ENCODE assay signal across 13 cellular contexts in genomic region chr1:243726792-243727502, GRCh38.
DNase-seq lines count a peak whose midpoint lies in the region; ATAC-seq and TF ChIP-seq lines count a peak whose summit lies in the region.
"Had no signal": no experiment of that assay in that cellular context is flagged by ENCODE, and none has a peak within 500 bp of the region (broad histone marks: within the 10 kb centered on the region; RNA-seq: fewer than 3 reads in every experiment).

No MANE protein-coding gene starts in this region.

- POLR2A ChIA-PET in HEK293T (lab: Yijun Ruan, JAX), result no interaction called here

- peak overlapping the region; percentile 86 for H3K27ac Mint-ChIP-seq in mesothelial cell of epicardium
- H3K27ac Mint-ChIP-seq: progenitor cell of endocrine pancreas had no signal

- H3K36me3 Mint-ChIP-seq in mesothelial cell of epicardium, result peaks cover 5% of the 10 kb centered on the region

- H3K4me1 Mint-ChIP-seq in mesothelial cell of epicardium, result peaks cover 35% of the 10 kb centered on the region

- ATAC-seq in GM19025 (IDR thresholded peaks at IDR 0.05; ENCODE audit: low read depth, unreplicated experiment) (peak; percentile 20), HG03378 (IDR thresholded peaks at IDR 0.05; ENCODE audit: unreplicated experiment) (peak; percentile 11)

- CTCF ChIA-PET in HEK293T (lab: Yijun Ruan, JAX), result interaction anchor here (0.6 kb wide), 1 partner anchor 546 kb away, joined by 3 read pairs; no protein-coding TSS in a partner anchor

- H3K27me3 Mint-ChIP-seq in mesothelial cell of epicardium (ENCODE audit: low read depth), result no peaks in the 10 kb centered on the region
- H3K27me3 Mint-ChIP-seq: progenitor cell of endocrine pancreas had no signal

- H3K9me3 Mint-ChIP-seq in mesothelial cell of epicardium, result no peaks in the 10 kb centered on the region

- H3K4me3 Mint-ChIP-seq in mesothelial cell of epicardium, result no peak overlapping the region

- no peak for DNase-seq in HEK293T (ENCODE audit: extremely low spot score)
- DNase-seq in mesothelial cell of epicardium (ENCODE audit: low spot score in 2 of 2, unreplicated experiment in 2 of 2), result no peak
- DNase-seq in NCI-H1436 (lab: John Stamatoyannopoulos, UW), result no peak
- DNase-seq in SHP77 (lab: John Stamatoyannopoulos, UW), result no peak
- no peak for DNase-seq in dedifferentiated amniotic fluid mesenchymal stem cell (ENCODE audit: extremely low spot score)
- DNase-seq in HuH-7 (ENCODE audit: low spot score), result no peak
- DNase-seq: activated CD4-positive, CD25-positive, alpha-beta regulatory T cell treated with anti-CD3 and anti-CD28 coated beads, Interleukin-2, amount 50 U/mL, for 72 hours; activated effector memory CD4-positive, alpha-beta T cell treated with Interleukin-2 at 50 U/mL for 16 hours; NCI-H774; stimulated activated CD4-positive, alpha-beta T cell treated with anti-CD3 and anti-CD28 coated beads, Interleukin-2, amount 100 ng/mL, for 48 hours had no signal

- TF ChIP-seq CTCF in mesothelial cell of epicardium (IDR thresholded peaks at IDR 0.05; ENCODE audit: unreplicated experiment), result no peak

TF ChIP-seq in HEK293T, 16 proteins besides CTCF, POLR2A, EP300 and RAD21:
- no peak for TF ChIP-seq TARDBP (IDR thresholded peaks at IDR 0.05)
- TF ChIP-seq, protein P1, sequence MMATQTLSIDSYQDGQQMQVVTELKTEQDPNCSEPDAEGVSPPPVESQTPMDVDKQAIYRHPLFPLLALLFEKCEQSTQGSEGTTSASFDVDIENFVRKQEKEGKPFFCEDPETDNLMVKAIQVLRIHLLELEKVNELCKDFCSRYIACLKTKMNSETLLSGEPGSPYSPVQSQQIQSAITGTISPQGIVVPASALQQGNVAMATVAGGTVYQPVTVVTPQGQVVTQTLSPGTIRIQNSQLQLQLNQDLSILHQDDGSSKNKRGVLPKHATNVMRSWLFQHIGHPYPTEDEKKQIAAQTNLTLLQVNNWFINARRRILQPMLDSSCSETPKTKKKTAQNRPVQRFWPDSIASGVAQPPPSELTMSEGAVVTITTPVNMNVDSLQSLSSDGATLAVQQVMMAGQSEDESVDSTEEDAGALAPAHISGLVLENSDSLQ (IDR thresholded peaks at IDR 0.05), result peak; percentile 36
